8 cellular contexts compared by ENCODE assay signal in genomic region chr16:1474047-1474446, GRCh38. TPM values are rescaled to one million over a fixed set of nuclear protein-coding genes. Genes with fewer than 3 reads are reported as not detected.
DNase-seq lines count a peak whose midpoint lies in the region; TF ChIP-seq lines count a peak whose summit lies in the region.

No MANE protein-coding gene starts in this region.

- H3K27me3 ChIP-seq in esophagus squamous epithelium = no peaks in the 10 kb centered on the region
- no peaks in the 10 kb centered on the region for H3K27me3 ChIP-seq in prostate gland (replicated peaks; ENCODE audit: insufficient read depth)

- H3K4me3 ChIP-seq in esophagus squamous epithelium (peak overlapping the region; percentile 66 to 93 (median 82)), prostate gland (peak overlapping the region; percentile 90 to 99)

- intact Hi-C loops in esophagus squamous epithelium (cut with DNase I) (no loop called here), prostate gland (cut with DNase I) (no loop called here)

- peak overlapping the region; percentile 83 to 96 (median 92) for H3K27ac ChIP-seq in esophagus squamous epithelium
- no peak overlapping the region for H3K27ac ChIP-seq in prostate gland
- no peak overlapping the region for H3K27ac ChIP-seq in substantia nigra (ENCODE audit: low read depth, low read length, poor library complexity, severe bottlenecking)

- 22 to 35% methylated on average over 13 to 15 of the region's 15 CpGs for WGBS in esophagus squamous epithelium, 2 donors
- 26% methylated on average over 15 of the region's 15 CpGs for WGBS in prostate gland

- H3K9me3 ChIP-seq in esophagus squamous epithelium (no peaks in the 10 kb centered on the region), prostate gland (no peaks in the 10 kb centered on the region)

- DNase-seq in GM03348 (ENCODE audit: low spot score) (peak; percentile 33), RKO (ENCODE audit: low spot score) (peak; percentile 48), esophagus squamous epithelium (lab: John Stamatoyannopoulos, UW) (no peak), prostate gland (ENCODE audit: low spot score) (no peak), superior temporal gyrus (ENCODE audit: extremely low spot score) (no peak), GM19240 (ENCODE audit: insufficient read length, low spot score) (no peak), substantia nigra (lab: John Stamatoyannopoulos, UW) (no peak), SIG-M5 (lab: John Stamatoyannopoulos, UW) (no peak)

- TF ChIP-seq CTCF in esophagus squamous epithelium (IDR thresholded peaks at IDR 0.05) (no peak), prostate gland (IDR thresholded peaks at IDR 0.05) (no peak)

- peaks cover 14 to 57% (median 34%) of the 10 kb centered on the region in 3 donors for H3K4me1 ChIP-seq in esophagus squamous epithelium
- H3K4me1 ChIP-seq in prostate gland (replicated peaks) = peaks cover 7% of the 10 kb centered on the region

- H3K36me3 ChIP-seq in esophagus squamous epithelium = no peaks in the 10 kb centered on the region
- H3K36me3 ChIP-seq in prostate gland = no peaks in the 10 kb centered on the region

- TF ChIP-seq POLR2A in esophagus squamous epithelium (IDR thresholded peaks at IDR 0.05) = no peak
- no peak for TF ChIP-seq POLR2A in prostate gland (IDR thresholded peaks at IDR 0.05)

RNA-seq across cellular contexts. Expression of gene CLCN7, which starts 0.8 kb away (rescaled TPM):
- total RNA-seq in esophagus squamous epithelium (10 to 100 TPM; 21.5 to 41.2 (median 33.6) TPM), prostate gland (100 to 1,000 TPM in 1 of 2 donors, 10 to 100 TPM in 1; 51.9 to 108 TPM)

RNA-seq across cellular contexts. Expression of gene PTX4, which starts 14.7 kb away (rescaled TPM):
- not detected for total RNA-seq in esophagus squamous epithelium
- total RNA-seq in prostate gland = 1 to 10 TPM in 1 of 2 donors, not detected in 1; 2.2 TPM

RNA-seq across cellular contexts. Expression of gene TELO2, which starts 19.1 kb away (rescaled TPM):
- total RNA-seq in esophagus squamous epithelium (10 to 100 TPM; 17.0 to 29.3 (median 21.4) TPM), prostate gland (10 to 100 TPM; 35.1 to 53.5 TPM)

RNA-seq across cellular contexts. Expression of gene CCDC154, which starts 29.7 kb away (rescaled TPM):
- total RNA-seq in esophagus squamous epithelium = under 1 TPM in 1 of 4 donors, not detected in 3; 0.95 TPM
- 1 to 10 TPM in 1 of 2 donors, not detected in 1; 5.7 TPM for total RNA-seq in prostate gland

RNA-seq across cellular contexts. Expression of gene PERCC1, which starts 43.2 kb away (rescaled TPM):
- total RNA-seq in esophagus squamous epithelium = not detected
- total RNA-seq in prostate gland = 10 to 100 TPM; 26.0 to 45.2 TPM

Comparison
In these comparisons a context has a peak if more than half of its experiments do, and no peak if none do; other contexts are left out.
1. DNase-seq: peak in GM03348 (single experiment) and RKO (single experiment); none in esophagus squamous epithelium (single experiment), prostate gland (single experiment), superior temporal gyrus (single experiment), GM19240 (single experiment), substantia nigra (0 of 49) and SIG-M5 (single experiment).
2. H3K27ac ChIP-seq: peak in esophagus squamous epithelium (4 of 4); none in prostate gland (0 of 2) and substantia nigra (single experiment).